ENCODE assay signal across 20 cellular contexts in genomic region chr15:28947241-28947674, GRCh38.
A peak's percentile ranks its signal among the peaks of the same experiment; 100 is the strongest.
DNase-seq lines count a peak whose midpoint lies in the region; ATAC-seq and TF ChIP-seq lines count a peak whose summit lies in the region.
"Had no signal": no experiment of that assay in that cellular context is flagged by ENCODE, and none has a peak within 500 bp of the region (broad histone marks: within the 10 kb centered on the region; RNA-seq: fewer than 3 reads in every experiment).

No MANE protein-coding gene starts in this region.

- H3K4me1 Mint-ChIP-seq in activated CD8-positive, alpha-beta memory T cell treated with anti-CD3 and anti-CD28 coated beads, Interleukin-2, amount 10 ng/mL, durations not matched to agents 7 days and 5 days: peaks cover 52% of the 10 kb centered on the region
- H3K4me1 Mint-ChIP-seq in immature natural killer cell: peaks cover 85 to 90% of the 10 kb centered on the region in 2 donors
- peaks cover 6% of the 10 kb centered on the region for H3K4me1 Mint-ChIP-seq in progenitor cell of endocrine pancreas (ENCODE audit: low read depth)

- H3K36me3 ChIP-seq in parathyroid adenoma (ENCODE audit: control insufficient read depth, insufficient read depth, low read length): no peaks in the 10 kb centered on the region
- H3K36me3 ChIP-seq: upper lobe of right lung had no signal

- H3K27me3 Mint-ChIP-seq in activated CD8-positive, alpha-beta memory T cell treated with anti-CD3 and anti-CD28 coated beads, Interleukin-2, amount 10 ng/mL, durations not matched to agents 7 days and 5 days: peaks cover 22% of the 10 kb centered on the region
- H3K27me3 Mint-ChIP-seq in immature natural killer cell (ENCODE audit: low read depth in 3 of 3): peaks cover 4 to 11% (median 9%) of the 10 kb centered on the region in 3 donors
- no peaks in the 10 kb centered on the region for H3K27me3 Mint-ChIP-seq in progenitor cell of endocrine pancreas

- TF ChIP-seq CTCF in parathyroid adenoma (IDR thresholded peaks at IDR 0.05) (no peak), progenitor cell of endocrine pancreas (IDR thresholded peaks at IDR 0.05; ENCODE audit: unreplicated experiment) (no peak)

- peak overlapping the region; percentile 81 for H3K27ac ChIP-seq in parathyroid adenoma
- H3K27ac ChIP-seq: upper lobe of right lung had no signal

- CTCF ChIA-PET in activated CD8-positive, alpha-beta memory T cell treated with anti-CD3 and anti-CD28 coated beads, Interleukin-2, amount 10 ng/mL, durations not matched to agents 7 days and 5 days (lab: Charles Lee): interaction anchor here (1.0 to 2.9 kb wide), 2 partner anchors 12 to 28 kb away, joined by 5 to 9 read pairs; no protein-coding TSS in a partner anchor

- no peak overlapping the region for H3K9ac ChIP-seq in parathyroid adenoma

- no peaks in the 10 kb centered on the region for H3K36me3 Mint-ChIP-seq in activated CD8-positive, alpha-beta memory T cell treated with anti-CD3 and anti-CD28 coated beads, Interleukin-2, amount 10 ng/mL, durations not matched to agents 7 days and 5 days
- H3K36me3 Mint-ChIP-seq in immature natural killer cell (peaks cover 5 to 10% (median 7%) of the 10 kb centered on the region in 3 donors), progenitor cell of endocrine pancreas (ENCODE audit: insufficient read depth) (peaks cover 5% of the 10 kb centered on the region)

- H3K4me1 ChIP-seq in parathyroid adenoma: peaks cover 16% of the 10 kb centered on the region
- H3K4me1 ChIP-seq: BE2C, upper lobe of right lung had no signal

- H3K9me3 ChIP-seq in parathyroid adenoma (ENCODE audit: control insufficient read depth, low read length): no peaks in the 10 kb centered on the region
- H3K9me3 ChIP-seq: BE2C, upper lobe of right lung had no signal

- no peak for ATAC-seq in activated CD8-positive, alpha-beta memory T cell treated with anti-CD3 and anti-CD28 coated beads, Interleukin-2, amount 10 ng/mL, durations not matched to agents 7 days and 5 days
- ATAC-seq in GM21723 (IDR thresholded peaks at IDR 0.05; ENCODE audit: unreplicated experiment): no peak
- ATAC-seq: upper lobe of right lung had no signal

- H3K9me3 Mint-ChIP-seq in activated CD8-positive, alpha-beta memory T cell treated with anti-CD3 and anti-CD28 coated beads, Interleukin-2, amount 10 ng/mL, durations not matched to agents 7 days and 5 days (ENCODE audit: low read depth): no peaks in the 10 kb centered on the region
- no peaks in the 10 kb centered on the region for H3K9me3 Mint-ChIP-seq in immature natural killer cell
- H3K9me3 Mint-ChIP-seq in progenitor cell of endocrine pancreas (ENCODE audit: low read depth): no peaks in the 10 kb centered on the region
- H3K9me3 Mint-ChIP-seq: T-helper 1 cell treated with Interleukin-12 subunit alpha and Interleukin-12 subunit beta and Interleukin-4 antibody, amounts not matched to agents 30 μg/mL and 1 μg/mL, for 36 hours had no signal

- peak overlapping the region; percentile 83 for H2AFZ ChIP-seq in parathyroid adenoma

- DNase-seq in activated CD8-positive, alpha-beta memory T cell treated with anti-CD3 and anti-CD28 coated beads for 24 hours: peak; percentile 54
- DNase-seq in activated CD8-positive, alpha-beta memory T cell treated with anti-CD3 and anti-CD28 coated beads, Interleukin-2, amount 50 U/mL, for 4 hours: no peak
- DNase-seq in activated CD8-positive, alpha-beta memory T cell treated with anti-CD3 and anti-CD28 coated beads, Interleukin-2, amount 10 ng/mL, durations not matched to agents 7 days and 5 days: peak; percentile 40
- no peak for DNase-seq in immature natural killer cell
- no peak for DNase-seq in NCI-H1694 treated with DMSO at 0.1 percent for 48 hours (lab: John Stamatoyannopoulos, UW)
- DNase-seq in progenitor cell of endocrine pancreas (ENCODE audit: low spot score, unreplicated experiment): no peak
- DNase-seq: activated CD4-positive, alpha-beta T cell treated with anti-CD3 and anti-CD28 coated beads for 48 hours; activated naive CD4-positive, alpha-beta T cell treated with Interleukin-2 at 50 U/mL for 16 hours; BE2C; Calu3; IMR-90; kidney; NCI-H1436 treated with DMSO at 0.1 percent for 48 hours; NCI-H2171; NCI-H524 treated with DMSO at 0.1 percent for 48 hours; upper lobe of right lung had no signal

- no peaks in the 10 kb centered on the region for H3K27me3 ChIP-seq in parathyroid adenoma (ENCODE audit: control insufficient read depth, insufficient read depth, low read length)
- H3K27me3 ChIP-seq: BE2C, upper lobe of right lung had no signal

- no peaks in the 10 kb centered on the region for H3K79me2 ChIP-seq in parathyroid adenoma

- H3K4me3 ChIP-seq in parathyroid adenoma (ENCODE audit: low read depth, low read length): no peak overlapping the region
- H3K4me3 ChIP-seq: upper lobe of right lung had no signal

- H3K4me3 Mint-ChIP-seq in activated CD8-positive, alpha-beta memory T cell treated with anti-CD3 and anti-CD28 coated beads, Interleukin-2, amount 10 ng/mL, durations not matched to agents 7 days and 5 days: no peak overlapping the region
- H3K4me3 Mint-ChIP-seq in immature natural killer cell: peak overlapping the region in 4 of 5 donors; percentile 13 to 88 (median 81)
- H3K4me3 Mint-ChIP-seq in progenitor cell of endocrine pancreas (ENCODE audit: low read depth): no peak overlapping the region
- H3K4me3 Mint-ChIP-seq: H9; T-helper 1 cell treated with Interleukin-12 subunit alpha and Interleukin-12 subunit beta and Interleukin-4 antibody, amounts not matched to agents 30 μg/mL and 1 μg/mL, for 36 hours had no signal

- no peak overlapping the region for H3K27ac Mint-ChIP-seq in activated CD8-positive, alpha-beta memory T cell treated with anti-CD3 and anti-CD28 coated beads, Interleukin-2, amount 10 ng/mL, durations not matched to agents 7 days and 5 days
- peak overlapping the region in 4 of 6 donors; percentile 80 to 96 (median 94) for H3K27ac Mint-ChIP-seq in immature natural killer cell
- H3K27ac Mint-ChIP-seq in progenitor cell of endocrine pancreas: no peak overlapping the region
- H3K27ac Mint-ChIP-seq: T-helper 1 cell treated with Interleukin-12 subunit alpha and Interleukin-12 subunit beta and Interleukin-4 antibody, amounts not matched to agents 30 μg/mL and 1 μg/mL, for 36 hours had no signal

- H3K4me2 ChIP-seq in parathyroid adenoma (ENCODE audit: low read length): peak overlapping the region; percentile 17

Comparison
In these comparisons a context has a peak if more than half of its experiments do, and no peak if none do; other contexts are left out.
1. DNase-seq: peak in activated CD8-positive, alpha-beta memory T cell treated with anti-CD3 and anti-CD28 coated beads for 24 hours (single experiment) and activated CD8-positive, alpha-beta memory T cell treated with anti-CD3 and anti-CD28 coated beads, Interleukin-2, amount 10 ng/mL, durations not matched to agents 7 days and 5 days (single experiment); none in activated CD8-positive, alpha-beta memory T cell treated with anti-CD3 and anti-CD28 coated beads, Interleukin-2, amount 50 U/mL, for 4 hours (single experiment), immature natural killer cell (0 of 3), NCI-H1694 treated with DMSO at 0.1 percent for 48 hours (single experiment) and progenitor cell of endocrine pancreas (single experiment).
2. H3K27ac Mint-ChIP-seq: peak in immature natural killer cell (4 of 6); none in activated CD8-positive, alpha-beta memory T cell treated with anti-CD3 and anti-CD28 coated beads, Interleukin-2, amount 10 ng/mL, durations not matched to agents 7 days and 5 days (single experiment) and progenitor cell of endocrine pancreas (single experiment).
3. H3K4me3 Mint-ChIP-seq: peak in immature natural killer cell (4 of 5); none in activated CD8-positive, alpha-beta memory T cell treated with anti-CD3 and anti-CD28 coated beads, Interleukin-2, amount 10 ng/mL, durations not matched to agents 7 days and 5 days (single experiment) and progenitor cell of endocrine pancreas (single experiment).